ENCODE assay signal across 14 cellular contexts in genomic region chr22:42844756-42845155, GRCh38. TPM values are rescaled to one million over a fixed set of nuclear protein-coding genes. Genes with fewer than 3 reads are reported as not detected.
DNase-seq lines count a peak whose midpoint lies in the region; ATAC-seq lines count a peak whose summit lies in the region.
"Had no signal": no experiment of that assay in that cellular context is flagged by ENCODE, and none has a peak within 500 bp of the region (broad histone marks: within the 10 kb centered on the region; RNA-seq: fewer than 3 reads in every experiment).

No MANE protein-coding gene starts in this region.

- peaks cover 50% of the 10 kb centered on the region for H3K4me1 ChIP-seq in skeletal muscle satellite cell (ENCODE audit: control insufficient read depth, insufficient read depth, low read length)
- H3K4me1 ChIP-seq: right atrium auricular region had no signal

- no peak overlapping the region for H3K4me3 ChIP-seq in skeletal muscle satellite cell (ENCODE audit: low read length)
- H3K4me3 ChIP-seq: right atrium auricular region had no signal

- in situ Hi-C loops in SK-MEL-5 (cut with HindIII; ENCODE audit: low pct_unique_long_range_greater_than_20kb, low sequenced_read_pairs) = no loop called here

- peaks cover 49% of the 10 kb centered on the region for H3K36me3 ChIP-seq in skeletal muscle satellite cell (ENCODE audit: insufficient read depth, low read length)

- no peaks in the 10 kb centered on the region for H3K27me3 ChIP-seq in skeletal muscle satellite cell (ENCODE audit: control insufficient read depth, insufficient read depth, low read length)
- H3K27me3 ChIP-seq: right atrium auricular region had no signal

- ATAC-seq in GM19328 (IDR thresholded peaks at IDR 0.05; ENCODE audit: unreplicated experiment) = no peak

- no peaks in the 10 kb centered on the region for H3K9me3 ChIP-seq in skeletal muscle satellite cell (replicated peaks; ENCODE audit: low read length)
- H3K9me3 ChIP-seq: right atrium auricular region had no signal

- no peak overlapping the region for H3K9ac ChIP-seq in skeletal muscle satellite cell (ENCODE audit: low read depth, low read length)

- DNase-seq in HCEC 1CT (peak; percentile 44), SK-MEL-5 (ENCODE audit: low read depth, low spot score) (peak; percentile 73), fibroblast of gingiva (ENCODE audit: low read depth) (peak; percentile 36)
- no peak for DNase-seq in activated CD4-positive, alpha-beta T cell treated with anti-CD3 and anti-CD28 coated beads for 1 hour
- DNase-seq in effector CD8-positive, alpha-beta T cell (lab: John Stamatoyannopoulos, UW) = no peak
- DNase-seq: activated CD4-positive, alpha-beta memory T cell treated with anti-CD3 and anti-CD28 coated beads for 36 hours; activated effector memory CD4-positive, alpha-beta T cell treated with anti-CD3 and anti-CD28 coated beads, Interleukin-2, amount 50 U/mL, for 16 hours; CD8-positive, alpha-beta memory T cell; NCI-H1048; NCI-H226; T-helper 2 cell had no signal

- peak overlapping the region; percentile 30 for H3K4me2 ChIP-seq in skeletal muscle satellite cell (ENCODE audit: low read length)

RNA-seq across cellular contexts. Expression of gene ARFGAP3, which starts 12.3 kb away (rescaled TPM):
- 40.1 and 45.1 TPM in 2 replicates for total RNA-seq in SK-MEL-5 (2014; rRNA removed; shearing (Covaris generic))
- polyA plus RNA-seq in SK-MEL-5 (2015; cell fraction: cytosol; rRNA removed) = 31.8 and 44.3 TPM in 2 replicates
- polyA plus RNA-seq in SK-MEL-5 (2015; cell fraction: nucleus; rRNA removed) = 48.4 and 52.9 TPM in 2 replicates
- 45.2 and 59.3 TPM in 2 replicates for total RNA-seq in skeletal muscle satellite cell (2012; rRNA removed)

Comparison
In these comparisons a context has a peak if more than half of its experiments do, and no peak if none do; other contexts are left out.
1. DNase-seq: peak in HCEC 1CT (single experiment), SK-MEL-5 (single experiment) and fibroblast of gingiva (single experiment); none in activated CD4-positive, alpha-beta T cell treated with anti-CD3 and anti-CD28 coated beads for 1 hour (single experiment) and effector CD8-positive, alpha-beta T cell (single experiment).